Comparison of ENCODE assay signal across 8 cellular contexts in the genomic region with DNA sequence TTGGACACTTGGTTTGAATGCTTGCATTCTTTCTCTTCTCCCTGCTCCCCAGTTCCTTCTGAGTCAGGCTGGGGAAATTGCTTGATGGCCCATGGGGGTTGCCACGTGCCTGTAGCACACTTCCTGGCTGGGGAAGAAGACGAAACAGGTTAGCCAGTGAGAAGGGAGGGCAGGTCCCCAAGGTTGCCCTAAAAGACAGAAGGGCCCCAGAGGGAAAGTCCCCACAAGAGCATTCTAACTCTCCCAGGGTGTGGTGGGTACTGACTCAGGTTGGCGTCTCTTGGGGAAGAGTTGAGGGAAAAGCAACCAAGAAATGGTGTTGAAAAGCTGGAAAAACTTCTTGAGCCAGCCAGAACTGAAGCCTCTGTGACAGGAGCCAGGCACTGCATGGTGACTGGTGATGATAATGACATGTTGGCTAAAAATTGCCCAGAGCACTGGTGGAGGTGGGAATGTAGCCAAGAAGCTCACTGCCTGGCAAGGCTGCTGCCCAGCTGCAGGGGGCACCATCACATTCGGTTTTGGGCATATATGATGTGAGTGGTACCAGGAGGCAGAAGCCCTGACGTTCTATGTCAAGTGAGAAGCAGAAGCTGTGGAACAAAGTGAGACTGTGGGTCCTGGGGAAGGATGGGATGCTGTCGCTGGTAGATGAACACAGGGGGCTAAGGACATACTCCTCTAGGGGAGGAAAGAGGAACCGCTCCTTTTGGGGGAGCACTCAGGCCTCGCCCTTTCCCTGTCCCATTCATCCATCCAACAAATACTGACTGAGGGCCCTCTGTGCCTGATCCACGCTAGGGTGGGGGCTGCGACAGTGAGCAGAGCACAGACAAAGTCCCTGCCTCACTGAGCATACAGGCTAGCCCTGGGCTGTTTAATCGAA. TPM values are rescaled to one million over a fixed set of nuclear protein-coding genes. Genes with fewer than 3 reads are reported as not detected.
DNase-seq lines count a peak whose midpoint lies in the region; ATAC-seq and TF ChIP-seq lines count a peak whose summit lies in the region.

No MANE protein-coding gene starts in this region.

- no peak for TF ChIP-seq CTCF in uterus (IDR thresholded peaks at IDR 0.05)

- no peak for TF ChIP-seq POLR2A in uterus (IDR thresholded peaks at IDR 0.05)

- H3K27ac ChIP-seq in epithelial cell of prostate (peak overlapping the region; percentile 84), uterus (no peak overlapping the region)

- DNase-seq in NOMO-1 (lab: John Stamatoyannopoulos, UW; ENCODE audit: unreplicated experiment in 2 of 2) = peak; percentile 3 to 11
- DNase-seq in NOMO-1 treated with dmso at 0.1 percent for 144 hours (lab: John Stamatoyannopoulos, UW; ENCODE audit: unreplicated experiment) = no peak
- peak; percentile 48 for DNase-seq in UCSD-AML1 (lab: John Stamatoyannopoulos, UW; ENCODE audit: unreplicated experiment)
- peak; percentile 39 for DNase-seq in epithelial cell of prostate (ENCODE audit: low read depth, low spot score)
- DNase-seq in stimulated activated CD4-positive, alpha-beta T cell treated with anti-CD3 and anti-CD28 coated beads, Interleukin-1b, Interleukin-23, amount 100 ng/mL, for 24 hours (ENCODE audit: low read depth in 4 of 4, low spot score in 1 of 4) = peak in 3 of 4 experiments; percentile 35 to 58 (median 36)
- no peak for DNase-seq in NCI-H2029 (lab: John Stamatoyannopoulos, UW)
- no peak for DNase-seq in uterus

- H3K9me3 ChIP-seq in uterus = no peaks in the 10 kb centered on the region

- no peaks in the 10 kb centered on the region for H3K27me3 ChIP-seq in uterus

- H3K36me3 ChIP-seq in uterus = no peaks in the 10 kb centered on the region

- H3K4me1 ChIP-seq in uterus = no peaks in the 10 kb centered on the region

- intact Hi-C loops in uterus (cut with DNase I; ENCODE audit: low total_unique reads) = no loop called here

- peak; percentile 56 for ATAC-seq in HG03378 (IDR thresholded peaks at IDR 0.05; ENCODE audit: unreplicated experiment)

- no peak overlapping the region for H3K4me3 ChIP-seq in uterus

RNA-seq across cellular contexts. Expression of a gene that starts 8.1 kb away (rescaled TPM):
- 10 to 100 TPM in 3 of 4 donors, 1 to 10 TPM in 1; 9.2 to 67.9 (median 23.2) TPM for total RNA-seq in uterus

RNA-seq across cellular contexts. Expression of a gene that starts 16.6 kb away (rescaled TPM):
- 1 to 10 TPM in 2 of 4 donors, not detected in 2; 1.6 to 3.2 TPM for total RNA-seq in uterus

RNA-seq across cellular contexts. Expression of a gene that starts 20.0 kb away (rescaled TPM):
- total RNA-seq in uterus = 10 to 100 TPM; 17.0 to 52.4 (median 37.7) TPM

RNA-seq across cellular contexts. Expression of a gene that starts 20.1 kb away (rescaled TPM):
- total RNA-seq in uterus = 10 to 100 TPM in 3 of 4 donors, 1 to 10 TPM in 1; 5.0 to 23.5 (median 22.5) TPM

RNA-seq across cellular contexts. Expression of a gene that starts 28.2 kb away (rescaled TPM):
- total RNA-seq in uterus = 10 to 100 TPM in 2 of 4 donors, 1 to 10 TPM in 2; 1.3 to 25.5 (median 14.1) TPM

Comparison
In these comparisons a context has a peak if more than half of its experiments do, and no peak if none do; other contexts are left out.
1. DNase-seq: peak in NOMO-1 (2 of 2), UCSD-AML1 (single experiment), epithelial cell of prostate (single experiment) and stimulated activated CD4-positive, alpha-beta T cell treated with anti-CD3 and anti-CD28 coated beads, Interleukin-1b, Interleukin-23, amount 100 ng/mL, for 24 hours (3 of 4); none in NOMO-1 treated with dmso at 0.1 percent for 144 hours (single experiment), NCI-H2029 (single experiment) and uterus (0 of 2).